Comparison of ENCODE assay signal across 32 cellular contexts in the genomic region with DNA sequence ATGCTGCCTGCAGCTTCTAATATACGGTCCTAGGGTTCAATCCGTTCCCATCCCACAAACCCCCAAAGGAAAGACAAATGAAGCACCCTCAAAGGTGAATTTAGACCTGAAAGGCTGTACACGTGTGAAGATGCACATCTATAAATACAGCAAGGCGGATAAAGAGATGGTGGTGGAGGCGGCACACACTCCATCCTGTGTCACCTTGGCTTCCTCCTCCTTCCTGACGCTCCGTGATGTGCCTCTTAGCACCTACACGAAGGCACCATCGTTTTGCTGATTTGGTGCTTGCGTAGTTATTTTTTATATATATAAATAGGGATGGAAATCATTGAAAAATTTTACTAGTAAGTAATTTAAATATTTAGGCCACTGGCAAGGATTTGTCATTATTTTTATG.
"Had no signal": no experiment of that assay in that cellular context is flagged by ENCODE, and none has a peak within 500 bp of the region (broad histone marks: within the 10 kb centered on the region; RNA-seq: fewer than 3 reads in every experiment).

No MANE protein-coding gene starts in this region.

- DNase-seq: Karpas-422, KBM-7, MM.1S, MV-4-11, NCI-H1092, NCI-H1105, NCI-H1417 treated with DMSO at 0.1 percent for 48 hours, NCI-H146, NCI-H1694, NCI-H187, NCI-H1930, NCI-H2029 treated with DMSO at 0.1 percent for 48 hours, NCI-H2081 treated with DMSO at 0.1 percent for 48 hours, NCI-H2107, NCI-H2171, NCI-H226, NCI-H446 treated with DMSO at 0.1 percent for 48 hours, NCI-H510A, NCI-H524, NCI-H526, NCI-H69, NCI-H748 treated with DMSO at 0.1 percent for 48 hours, NCI-H82, PC-9, SIG-M5, SJCRH30 had no signal

- H2AFZ ChIP-seq: PC-9 had no signal

- H3K9me3 ChIP-seq: SJCRH30 had no signal

- H3K4me1 ChIP-seq: SJCRH30 had no signal

- ATAC-seq: Panc1, Right ventricle myocardium inferior, SK-N-SH treated with all-trans-retinoic acid at 6 μM for 48 hours had no signal

- H3K9ac ChIP-seq: KMS-11 had no signal

- H3K36me3 ChIP-seq: SJCRH30 had no signal

- H3K27ac ChIP-seq: KMS-11, PC-9, RWPE1, SJCRH30, SK-N-MC had no signal

- H3K4me3 ChIP-seq: PC-9, SJCRH30, SK-N-MC had no signal

- H3K4me2 ChIP-seq: KMS-11, PC-9 had no signal
